ENCODE assay signal across 1 cellular context in genomic region chr6:84411060-84411629, GRCh38.
A peak's percentile ranks its signal among the peaks of the same experiment; 100 is the strongest.
TF ChIP-seq lines count a peak whose summit lies in the region.

No MANE protein-coding gene starts in this region.

TF ChIP-seq in GM12878, 131 proteins besides CTCF, POLR2A, EP300 and RAD21 (continued from another document and continues in another):
- TF ChIP-seq CUX1 (IDR thresholded peaks at IDR 0.05; ENCODE audit: insufficient replicate concordance, low read depth, low read length) (peak; percentile 20), SREBF1 (IDR thresholded peaks at IDR 0.05; ENCODE audit: low read length) (no peak), E2F4 (IDR thresholded peaks at IDR 0.05; ENCODE audit: low read depth, low read length) (no peak), IRF5 (IDR thresholded peaks at IDR 0.05; ENCODE audit: borderline replicate concordance) (no peak), SMARCA5 (IDR thresholded peaks at IDR 0.05) (0 out of 2 replicates have a peak, but pooled peaks have one; percentile 55), POLR2AphosphoS2 (IDR thresholded peaks at IDR 0.05; ENCODE audit: low read depth, low read length) (no peak), SKIL (IDR thresholded peaks at IDR 0.05; ENCODE audit: low read depth, poor library complexity, severe bottlenecking) (peak; percentile 73), NR2C2 (IDR thresholded peaks at IDR 0.05; ENCODE audit: borderline replicate concordance, control insufficient read depth, insufficient read length, low read depth) (no peak), RELA (IDR thresholded peaks at IDR 0.05; ENCODE audit: borderline replicate concordance, partially characterized antibody) (no peak), RELB (IDR thresholded peaks at IDR 0.05; ENCODE audit: low read depth) (peak; percentile 97), ZNF687 (IDR thresholded peaks at IDR 0.05) (no peak), RAD51 (IDR thresholded peaks at IDR 0.05) (no peak; the same call in 1 of the 2 replicates), MTA3 (IDR thresholded peaks at IDR 0.05; ENCODE audit: borderline replicate concordance, low read length) (no peak), ASH2L (IDR thresholded peaks at IDR 0.05; ENCODE audit: borderline replicate concordance, low read depth) (no peak), WRNIP1 (IDR thresholded peaks at IDR 0.05; ENCODE audit: borderline replicate concordance, low read depth, low read length) (no peak), SIN3A (IDR thresholded peaks at IDR 0.05; ENCODE audit: low read depth, low read length) (no peak), POLR2AphosphoS5 (IDR thresholded peaks at IDR 0.05; ENCODE audit: low read length) (no peak), TCF3 (IDR thresholded peaks at IDR 0.05; ENCODE audit: borderline replicate concordance, insufficient read depth, low read depth, low read length) (no peak), PRDM15 (CRISPR knock-in tag; IDR thresholded peaks at IDR 0.05) (no peak), ZBTB4 (CRISPR knock-in tag; IDR thresholded peaks at IDR 0.05) (no peak), NR2C1 (IDR thresholded peaks at IDR 0.05) (no peak), PBX3 (IDR thresholded peaks at IDR 0.05; ENCODE audit: insufficient replicate concordance, low read depth, low read length) (peak; percentile 56), TCF7 (IDR thresholded peaks at IDR 0.05; ENCODE audit: borderline replicate concordance) (no peak)
